Comparison of ENCODE assay signal across 8 cellular contexts in the genomic region with DNA sequence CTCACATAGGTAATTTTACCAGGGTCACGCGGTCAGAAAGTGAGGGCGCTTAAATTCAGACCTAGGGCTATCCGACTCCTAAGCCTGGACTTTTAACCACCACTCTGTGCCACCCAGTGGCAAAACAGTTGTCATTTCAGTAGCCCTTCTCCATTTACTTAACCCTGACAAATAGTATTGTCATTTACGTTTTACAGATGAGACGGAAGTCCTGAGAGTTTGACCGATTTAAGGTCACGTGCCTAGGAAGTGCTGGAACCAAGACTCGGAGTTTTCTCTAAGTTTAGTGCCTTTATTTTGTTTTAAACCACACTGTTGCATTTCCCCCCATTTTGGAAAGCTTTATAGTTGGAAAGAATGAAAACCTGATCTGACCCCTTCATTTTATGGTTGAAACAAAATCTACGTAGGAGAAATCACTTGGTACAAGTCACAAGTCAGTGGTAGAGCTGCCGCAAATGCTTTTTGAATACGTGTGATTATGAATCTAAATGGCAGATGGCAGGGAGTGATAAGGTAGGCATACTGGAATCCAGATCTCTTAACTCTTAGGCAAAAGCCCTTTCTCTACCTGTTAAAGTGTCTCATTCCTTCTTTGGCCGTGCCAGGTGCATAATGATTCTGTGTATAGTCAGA. TPM values are rescaled to one million over a fixed set of nuclear protein-coding genes. Genes with fewer than 3 reads are reported as not detected.
A peak's percentile ranks its signal among the peaks of the same experiment; 100 is the strongest.
DNase-seq lines count a peak whose midpoint lies in the region; ATAC-seq and TF ChIP-seq lines count a peak whose summit lies in the region.

No MANE protein-coding gene starts in this region.

- no peaks in the 10 kb centered on the region for H3K27me3 Mint-ChIP-seq in stimulated activated naive CD8-positive, alpha-beta T cell treated with anti-CD3 and anti-CD28 coated beads, Interleukin-15, amount 100 ng/mL, for 72 hours

- H3K27me3 ChIP-seq in OCI-LY1 (ENCODE audit: insufficient read depth, low read length), result no peaks in the 10 kb centered on the region
- no peaks in the 10 kb centered on the region for H3K27me3 ChIP-seq in breast epithelium

- peak; percentile 22; the same call in 1 of the 2 replicates for TF ChIP-seq CTCF in C4-2B (conservative IDR thresholded peaks at IDR 0.05)
- peak; percentile 33; the same call in 1 of the 2 replicates for TF ChIP-seq CTCF in OCI-LY1 (IDR thresholded peaks at IDR 0.05; ENCODE audit: low read length)
- TF ChIP-seq CTCF in breast epithelium (IDR thresholded peaks at IDR 0.05), result peak in 1 of 3 donors; percentile 30

- no peaks in the 10 kb centered on the region for H4K20me1 ChIP-seq in OCI-LY1 (ENCODE audit: insufficient read depth, low read length)

- peaks cover 48% of the 10 kb centered on the region for H3K4me1 ChIP-seq in OCI-LY1 (ENCODE audit: insufficient read depth, low read length, severe bottlenecking)
- H3K4me1 ChIP-seq in breast epithelium, result peaks cover 2 to 25% of the 10 kb centered on the region in 2 donors

- H3K27ac ChIP-seq in C4-2B, result peak overlapping the region; percentile 86
- peak overlapping the region; percentile 88 for H3K27ac ChIP-seq in OCI-LY1 (ENCODE audit: low read depth, low read length, poor library complexity, severe bottlenecking)
- H3K27ac ChIP-seq in breast epithelium, result peak overlapping the region; percentile 98

- peak overlapping the region; percentile 83 for H3K4me3 ChIP-seq in OCI-LY1 (ENCODE audit: low read depth, low read length, poor library complexity, severe bottlenecking)
- peak overlapping the region; percentile 74 to 80 (median 77) for H3K4me3 ChIP-seq in breast epithelium

- H3K79me2 ChIP-seq in OCI-LY1 (ENCODE audit: insufficient read depth, low read length), result peaks cover 46% of the 10 kb centered on the region

- H3K27ac Mint-ChIP-seq in stimulated activated naive CD8-positive, alpha-beta T cell treated with anti-CD3 and anti-CD28 coated beads, Interleukin-15, amount 100 ng/mL, for 72 hours, result peak overlapping the region; percentile 100

- H3K9me3 Mint-ChIP-seq in stimulated activated naive CD8-positive, alpha-beta T cell treated with anti-CD3 and anti-CD28 coated beads, Interleukin-15, amount 100 ng/mL, for 72 hours, result no peaks in the 10 kb centered on the region

- no peak for DNase-seq in breast epithelium (ENCODE audit: low spot score in 2 of 2)
- peak; percentile 7 for DNase-seq in kidney glomerular epithelial cell (lab: John Stamatoyannopoulos, UW)
- peak; percentile 19 to 33 for DNase-seq in stimulated activated naive CD8-positive, alpha-beta T cell treated with anti-CD3 and anti-CD28 coated beads, Interleukin-15, amount 100 ng/mL, for 72 hours
- DNase-seq in ecto neural progenitor cell (ENCODE audit: low spot score), result no peak

- H3K9ac ChIP-seq in OCI-LY1 (ENCODE audit: low read length), result peak overlapping the region; percentile 88

- H3K9me2 ChIP-seq in OCI-LY1 (ENCODE audit: low read depth, low read length), result no peaks in the 10 kb centered on the region

- H3K4me3 Mint-ChIP-seq in stimulated activated naive CD8-positive, alpha-beta T cell treated with anti-CD3 and anti-CD28 coated beads, Interleukin-15, amount 100 ng/mL, for 72 hours, result peak overlapping the region; percentile 97 to 99

- ATAC-seq in GM18870 (IDR thresholded peaks at IDR 0.05; ENCODE audit: unreplicated experiment) (peak; percentile 41), HG03066 (IDR thresholded peaks at IDR 0.05; ENCODE audit: low read depth, unreplicated experiment) (peak; percentile 32)
- peak; percentile 60 for ATAC-seq in stimulated activated naive CD8-positive, alpha-beta T cell treated with anti-CD3 and anti-CD28 coated beads, Interleukin-15, amount 100 ng/mL, for 72 hours

- H3K9me3 ChIP-seq in OCI-LY1 (ENCODE audit: low read length), result no peaks in the 10 kb centered on the region
- no peaks in the 10 kb centered on the region for H3K9me3 ChIP-seq in breast epithelium

- no peak for TF ChIP-seq POLR2A in breast epithelium (IDR thresholded peaks at IDR 0.05)

- H3K4me2 ChIP-seq in OCI-LY1 (ENCODE audit: low read length), result peak overlapping the region; percentile 95

- peaks cover 19% of the 10 kb centered on the region for H3K36me3 ChIP-seq in OCI-LY1 (ENCODE audit: insufficient read depth, low read length)
- H3K36me3 ChIP-seq in breast epithelium, result no peaks in the 10 kb centered on the region

- intact Hi-C loops in breast epithelium (cut with DNase I; ENCODE audit: low total_unique reads), result no loop called here

- peaks cover 43% of the 10 kb centered on the region for H3K4me1 Mint-ChIP-seq in stimulated activated naive CD8-positive, alpha-beta T cell treated with anti-CD3 and anti-CD28 coated beads, Interleukin-15, amount 100 ng/mL, for 72 hours

- 0 out of 2 replicates have a peak overlapping the region, but pooled peaks have one; percentile 24 for H2AFZ ChIP-seq in OCI-LY1 (ENCODE audit: low read length)

- no peaks in the 10 kb centered on the region for H3F3A ChIP-seq in OCI-LY1 (ENCODE audit: insufficient read depth, low read length)

RNA-seq across cellular contexts. Expression of a gene that starts 0.7 kb away (rescaled TPM):
- 10 to 100 TPM; 32.5 to 55.3 (median 44.9) TPM for total RNA-seq in breast epithelium

RNA-seq across cellular contexts. Expression of a gene that starts 0.7 kb away (rescaled TPM):
- 10 to 100 TPM; 10.4 to 20.9 (median 13.4) TPM for total RNA-seq in breast epithelium

RNA-seq across cellular contexts. Expression of a gene that starts 36.6 kb away (rescaled TPM):
- 1 to 10 TPM; 1.8 to 9.8 (median 4.8) TPM for total RNA-seq in breast epithelium

Comparison
In these comparisons a context has a peak if more than half of its experiments do, and no peak if none do; other contexts are left out.
1. DNase-seq: peak in kidney glomerular epithelial cell (single experiment) and stimulated activated naive CD8-positive, alpha-beta T cell treated with anti-CD3 and anti-CD28 coated beads, Interleukin-15, amount 100 ng/mL, for 72 hours (2 of 2); none in breast epithelium (0 of 2) and ecto neural progenitor cell (single experiment).
2. Peak in every context shown above with its lines, with median percentiles within 50 percentile points of each other: H3K27ac ChIP-seq and ATAC-seq.